8 cellular contexts compared by ENCODE assay signal in genomic region chr4:143337600-143338287, GRCh38. TPM values are rescaled to one million over a fixed set of nuclear protein-coding genes. Genes with fewer than 3 reads are reported as not detected.
DNase-seq lines count a peak whose midpoint lies in the region; ATAC-seq and TF ChIP-seq lines count a peak whose summit lies in the region.

No MANE protein-coding gene starts in this region.

- H3K36me3 ChIP-seq in Caco-2 (ENCODE audit: control insufficient read depth, insufficient read depth, low read length) (no peaks in the 10 kb centered on the region), HUES64 (ENCODE audit: insufficient read depth, low read length) (no peaks in the 10 kb centered on the region), left ventricle myocardium inferior (no peaks in the 10 kb centered on the region), parathyroid adenoma (ENCODE audit: control insufficient read depth, insufficient read depth, low read length) (no peaks in the 10 kb centered on the region)

- H3K27me3 ChIP-seq in Caco-2 (replicated peaks; ENCODE audit: control insufficient read depth, insufficient read depth, low read length) (no peaks in the 10 kb centered on the region), HUES64 (ENCODE audit: insufficient read depth, low read length) (peaks cover 4% of the 10 kb centered on the region; the same call in 1 of the 2 replicates), left ventricle myocardium inferior (ENCODE audit: low read depth) (no peaks in the 10 kb centered on the region), parathyroid adenoma (ENCODE audit: control insufficient read depth, insufficient read depth, low read length) (no peaks in the 10 kb centered on the region)

- POLR2A ChIA-PET in Caco-2 (lab: Charles Lee), result no interaction called here
- POLR2A ChIA-PET in activated naive CD8-positive, alpha-beta T cell treated with anti-CD3 and anti-CD28 coated beads, Interleukin-2, amount 10 ng/mL, durations not matched to agents 7 days and 5 days (lab: Charles Lee), result no interaction called here

- H3K79me2 ChIP-seq in parathyroid adenoma, result no peaks in the 10 kb centered on the region

- no peak for ATAC-seq in activated naive CD8-positive, alpha-beta T cell treated with anti-CD3 and anti-CD28 coated beads, Interleukin-2, amount 10 ng/mL, durations not matched to agents 7 days and 5 days (ENCODE audit: low read depth)
- ATAC-seq in HG03108 (IDR thresholded peaks at IDR 0.05; ENCODE audit: unreplicated experiment), result no peak
- ATAC-seq in HG02840 (IDR thresholded peaks at IDR 0.05; ENCODE audit: low FRiP score, unreplicated experiment), result no peak

- H3K36me3 Mint-ChIP-seq in Caco-2 (ENCODE audit: insufficient read depth, unreplicated experiment), result peaks cover 21% of the 10 kb centered on the region
- H3K36me3 Mint-ChIP-seq in activated naive CD8-positive, alpha-beta T cell treated with anti-CD3 and anti-CD28 coated beads, Interleukin-2, amount 10 ng/mL, durations not matched to agents 7 days and 5 days, result no peaks in the 10 kb centered on the region

- peak in 1 of 2 experiments; percentile 4 for TF ChIP-seq CTCF in Caco-2 (IDR thresholded peaks at IDR 0.05; ENCODE audit: insufficient read depth in 1 of 2, low read depth in 1 of 2, low read length in 1 of 2, severe bottlenecking in 1 of 2, unreplicated experiment in 1 of 2)
- TF ChIP-seq CTCF in left ventricle myocardium inferior (IDR thresholded peaks at IDR 0.05; ENCODE audit: borderline replicate concordance), result no peak
- no peak for TF ChIP-seq CTCF in parathyroid adenoma (IDR thresholded peaks at IDR 0.05)

- H3K4me1 Mint-ChIP-seq in Caco-2 (ENCODE audit: low read depth, unreplicated experiment), result peaks cover 17% of the 10 kb centered on the region
- peaks cover 9% of the 10 kb centered on the region for H3K4me1 Mint-ChIP-seq in activated naive CD8-positive, alpha-beta T cell treated with anti-CD3 and anti-CD28 coated beads, Interleukin-2, amount 10 ng/mL, durations not matched to agents 7 days and 5 days

- BruUV-seq in Caco-2 (replicated peaks; lab: Mats Ljungman, UMichigan), result no TSS peak

- peak; percentile 64 to 66 for DNase-seq in Caco-2
- peak; percentile 36 for DNase-seq in activated naive CD8-positive, alpha-beta T cell treated with anti-CD3 and anti-CD28 coated beads, Interleukin-2, amount 10 ng/mL, durations not matched to agents 7 days and 5 days
- peak; percentile 70 for DNase-seq in left ventricle myocardium inferior
- no peak for DNase-seq in MV-4-11 (lab: John Stamatoyannopoulos, UW)

- H3K4me1 ChIP-seq in Caco-2, result peaks cover 22% of the 10 kb centered on the region
- peaks cover 6% of the 10 kb centered on the region; the same call in 1 of the 2 replicates for H3K4me1 ChIP-seq in HUES64 (ENCODE audit: insufficient read depth, low read length)
- peaks cover 75% of the 10 kb centered on the region for H3K4me1 ChIP-seq in left ventricle myocardium inferior
- no peaks in the 10 kb centered on the region for H3K4me1 ChIP-seq in parathyroid adenoma

- CTCF ChIA-PET in Caco-2 (lab: Charles Lee), result interaction anchor here (0.9 to 1.2 kb wide), 2 partner anchors 10 to 21 kb away, joined by 3 read pairs; no protein-coding TSS in a partner anchor

- H3K27me3 Mint-ChIP-seq in Caco-2 (ENCODE audit: insufficient read depth, unreplicated experiment), result no peaks in the 10 kb centered on the region
- peaks cover 69% of the 10 kb centered on the region for H3K27me3 Mint-ChIP-seq in activated naive CD8-positive, alpha-beta T cell treated with anti-CD3 and anti-CD28 coated beads, Interleukin-2, amount 10 ng/mL, durations not matched to agents 7 days and 5 days

- peak overlapping the region; percentile 84 for H3K4me2 ChIP-seq in parathyroid adenoma (ENCODE audit: low read length)

- peak overlapping the region; percentile 76 for H3K4me3 ChIP-seq in Caco-2 (ENCODE audit: low read depth, low read length)
- H3K4me3 ChIP-seq in HUES64 (ENCODE audit: low read length), result peak overlapping the region; percentile 85
- peak overlapping the region; percentile 87 for H3K4me3 ChIP-seq in left ventricle myocardium inferior
- peak overlapping the region; percentile 83 for H3K4me3 ChIP-seq in parathyroid adenoma (ENCODE audit: low read depth, low read length)

- intact Hi-C loops in Caco-2 (cut with micrococcal nuclease; ENCODE audit: unreplicated experiment) (loop anchor here (1.0 to 2.0 kb wide), 3 partner anchors 9 to 61 kb away; no protein-coding TSS in a partner anchor), left ventricle myocardium inferior (cut with micrococcal nuclease) (no loop called here)

- H3K4me3 Mint-ChIP-seq in Caco-2 (ENCODE audit: unreplicated experiment), result peak overlapping the region; percentile 99
- H3K4me3 Mint-ChIP-seq in activated naive CD8-positive, alpha-beta T cell treated with anti-CD3 and anti-CD28 coated beads, Interleukin-2, amount 10 ng/mL, durations not matched to agents 7 days and 5 days, result peak overlapping the region; percentile 83

- no peaks in the 10 kb centered on the region for H3K9me3 ChIP-seq in Caco-2
- H3K9me3 ChIP-seq in HUES64 (ENCODE audit: insufficient read depth, low read depth, low read length), result no peaks in the 10 kb centered on the region
- H3K9me3 ChIP-seq in left ventricle myocardium inferior (replicated peaks), result no peaks in the 10 kb centered on the region
- no peaks in the 10 kb centered on the region for H3K9me3 ChIP-seq in parathyroid adenoma (ENCODE audit: control insufficient read depth, low read length)

- H2AFZ ChIP-seq in parathyroid adenoma, result peak overlapping the region; percentile 86

- WGBS in HUES64, result 1% methylated on average over 25 of the region's 25 CpGs

- no peaks in the 10 kb centered on the region for H3K9me3 Mint-ChIP-seq in Caco-2 (ENCODE audit: unreplicated experiment)
- H3K9me3 Mint-ChIP-seq in activated naive CD8-positive, alpha-beta T cell treated with anti-CD3 and anti-CD28 coated beads, Interleukin-2, amount 10 ng/mL, durations not matched to agents 7 days and 5 days, result no peaks in the 10 kb centered on the region

- H3K27ac Mint-ChIP-seq in Caco-2 (ENCODE audit: unreplicated experiment), result peak overlapping the region; percentile 90
- no peak overlapping the region for H3K27ac Mint-ChIP-seq in activated naive CD8-positive, alpha-beta T cell treated with anti-CD3 and anti-CD28 coated beads, Interleukin-2, amount 10 ng/mL, durations not matched to agents 7 days and 5 days

- H3K9ac ChIP-seq in HUES64 (ENCODE audit: low read depth, low read length), result peak overlapping the region; percentile 85
- no peak overlapping the region for H3K9ac ChIP-seq in parathyroid adenoma

- H3K27ac ChIP-seq in HUES64 (ENCODE audit: low read depth, low read length) (no peak overlapping the region), left ventricle myocardium inferior (replicated peaks) (no peak overlapping the region), parathyroid adenoma (peak overlapping the region; percentile 70)

RNA-seq across cellular contexts. Expression of gene GAB1, which starts 1.1 kb away (rescaled TPM):
- 46.9 and 48.9 TPM in 2 replicates for total RNA-seq in Caco-2 (2022)
- polyA plus RNA-seq in HUES64 (2013, experiment 1 of 2), result 9.9 TPM
- polyA plus RNA-seq in HUES64 (2013, experiment 2 of 2), result 13.9 TPM
- under 1 TPM; 0.62 to 0.80 TPM for total RNA-seq in activated naive CD8-positive, alpha-beta T cell treated with anti-CD3 and anti-CD28 coated beads, Interleukin-2, amount 10 ng/mL, durations not matched to agents 7 days and 5 days
- total RNA-seq in left ventricle myocardium inferior, result 87.1 TPM

Comparison
In these comparisons a context has a peak if more than half of its experiments do, and no peak if none do; other contexts are left out.
1. RNA of gene GAB1, which starts 1.1 kb away (total RNA-seq): 87.1 TPM in left ventricle myocardium inferior (single experiment) and 46.9 to 48.9 TPM in Caco-2; 0.62 to 0.80 TPM in activated naive CD8-positive, alpha-beta T cell treated with anti-CD3 and anti-CD28 coated beads, Interleukin-2, amount 10 ng/mL, durations not matched to agents 7 days and 5 days; every median in the first group is over 10 times any median in the second.
2. Peak in every context shown above with its lines, with median percentiles within 50 percentile points of each other: H3K4me3 ChIP-seq.